8 cellular contexts compared by ENCODE assay signal in the genomic region with DNA sequence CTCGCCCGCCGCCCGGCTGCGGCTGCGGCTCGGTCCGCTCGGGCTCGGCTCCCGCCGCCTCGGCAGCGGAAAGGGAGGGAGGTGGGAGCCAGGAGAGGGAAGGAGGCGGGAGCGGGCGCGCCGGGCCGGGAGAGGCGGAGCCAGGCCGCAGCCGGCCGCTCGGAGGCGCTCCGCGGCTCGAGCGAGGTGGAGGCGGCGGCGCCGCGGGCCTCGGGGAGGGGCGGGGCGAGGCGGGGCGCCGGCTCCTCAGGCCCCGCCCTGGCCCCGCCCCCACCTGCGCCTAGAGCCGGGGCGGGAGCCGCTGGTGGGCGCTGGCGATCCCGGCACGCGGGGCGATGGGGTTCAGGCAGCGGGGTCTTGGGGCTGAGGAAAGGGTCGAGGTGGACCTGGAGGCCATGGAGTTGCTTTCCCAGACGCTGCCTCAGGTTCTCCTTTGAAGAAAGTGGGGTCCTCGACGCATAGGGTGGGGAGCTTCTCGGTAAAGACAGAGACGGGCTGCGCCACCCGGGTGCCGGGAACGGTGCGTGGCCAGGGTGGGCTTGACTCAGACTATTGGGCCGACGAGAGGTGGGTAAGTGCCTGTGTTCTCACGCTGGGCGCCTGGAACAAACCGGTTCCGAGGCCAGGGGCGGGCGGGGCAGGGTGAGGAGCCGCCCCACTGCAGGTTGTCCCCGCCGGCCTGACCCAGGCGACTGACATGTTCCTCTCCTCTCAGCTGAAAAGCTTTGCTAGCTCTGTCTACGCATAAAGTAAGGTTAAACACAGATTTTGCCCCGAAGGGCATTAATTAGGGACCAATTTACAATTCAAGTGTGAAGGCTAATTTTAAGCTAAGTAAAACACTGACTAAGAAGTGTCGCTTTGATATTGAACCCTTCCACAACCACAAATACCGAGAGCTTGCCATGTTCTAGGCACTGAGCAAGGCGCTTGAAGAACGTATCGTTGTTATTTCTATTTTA. TPM values are rescaled to one million over a fixed set of nuclear protein-coding genes. Genes with fewer than 3 reads are reported as not detected.
A peak's percentile ranks its signal among the peaks of the same experiment; 100 is the strongest.
DNase-seq lines count a peak whose midpoint lies in the region; ATAC-seq and TF ChIP-seq lines count a peak whose summit lies in the region.

Gene CMTM4, minus strand, starts transcription at position 75 of the 962 bp plus-strand sequence. CDS start 218 bp downstream, outside the sequence.

- CTCF ChIA-PET in activated CD8-positive, alpha-beta T cell treated with anti-CD3 and anti-CD28 coated beads for 36 hours (lab: Charles Lee): interaction anchor here (1.1 to 3.2 kb wide), 8 partner anchors 26 to 134 kb away, joined by 3 to 14 read pairs (median 6); partner anchors contain the start of genes DYNC1LI2 and NAE1

- no peaks in the 10 kb centered on the region for H3K9me3 ChIP-seq in lower lobe of right lung

- no peak within 1 kb of the TSS for H3K27ac Mint-ChIP-seq in activated CD8-positive, alpha-beta T cell treated with anti-CD3 and anti-CD28 coated beads for 36 hours

- H3K4me3 ChIP-seq in lower lobe of right lung: peak within 1 kb of the TSS; percentile 77

- peak; percentile 43 to 54 for DNase-seq in AML-193 (lab: John Stamatoyannopoulos, UW)
- peak; percentile 38 for DNase-seq in NCI-H748 treated with DMSO at 0.1 percent for 48 hours (lab: John Stamatoyannopoulos, UW)
- peak; percentile 70 for DNase-seq in activated CD8-positive, alpha-beta T cell treated with anti-CD3 and anti-CD28 coated beads for 36 hours
- DNase-seq in ecto neural progenitor cell (ENCODE audit: low spot score): peak; percentile 92
- peak; percentile 90 for DNase-seq in lower lobe of right lung
- peak; percentile 66 to 79 for DNase-seq in stimulated activated CD4-positive, alpha-beta T cell treated with anti-CD3 and anti-CD28 coated beads, Interleukin-4, amount 100 ng/mL, for 4 hours

- POLR2A ChIA-PET in activated CD8-positive, alpha-beta T cell treated with anti-CD3 and anti-CD28 coated beads for 36 hours (lab: Charles Lee): interaction anchor here (0.9 to 1.6 kb wide), 2 partner anchors 48 to 93 kb away, joined by 3 read pairs; no protein-coding TSS in a partner anchor

- no peaks in the 10 kb centered on the region for H3K36me3 ChIP-seq in lower lobe of right lung

- H3K4me1 Mint-ChIP-seq in activated CD8-positive, alpha-beta T cell treated with anti-CD3 and anti-CD28 coated beads for 36 hours (ENCODE audit: low read depth): peaks cover 12% of the 10 kb centered on the region

- peaks cover 13% of the 10 kb centered on the region for H3K27me3 Mint-ChIP-seq in activated CD8-positive, alpha-beta T cell treated with anti-CD3 and anti-CD28 coated beads for 36 hours

- H3K27me3 ChIP-seq in lower lobe of right lung (ENCODE audit: low read depth): no peaks in the 10 kb centered on the region

- intact Hi-C loops in activated CD8-positive, alpha-beta T cell treated with anti-CD3 and anti-CD28 coated beads for 36 hours (cut with micrococcal nuclease): no loop called here
- intact Hi-C loops in lower lobe of right lung (cut with DNase I): no loop called here

- peak; percentile 29 for TF ChIP-seq CTCF in activated CD8-positive, alpha-beta T cell treated with anti-CD3 and anti-CD28 coated beads for 36 hours (IDR thresholded peaks at IDR 0.05)
- peak; percentile 30 for TF ChIP-seq CTCF in lower lobe of right lung (IDR thresholded peaks at IDR 0.05)

- no peaks in the 10 kb centered on the region for H3K36me3 Mint-ChIP-seq in activated CD8-positive, alpha-beta T cell treated with anti-CD3 and anti-CD28 coated beads for 36 hours (ENCODE audit: low read depth)

- peak within 1 kb of the TSS; percentile 89 for H3K27ac ChIP-seq in lower lobe of right lung

- peaks cover 22% of the 10 kb centered on the region for H3K4me1 ChIP-seq in lower lobe of right lung

- H3K4me3 Mint-ChIP-seq in activated CD8-positive, alpha-beta T cell treated with anti-CD3 and anti-CD28 coated beads for 36 hours: peak within 1 kb of the TSS; percentile 74

- H3K9me3 Mint-ChIP-seq in activated CD8-positive, alpha-beta T cell treated with anti-CD3 and anti-CD28 coated beads for 36 hours: no peaks in the 10 kb centered on the region

- ATAC-seq in GM19023 (IDR thresholded peaks at IDR 0.05; ENCODE audit: unreplicated experiment) (peak; percentile 80), HG03196 (IDR thresholded peaks at IDR 0.05; ENCODE audit: unreplicated experiment) (peak; percentile 88), lower lobe of right lung (peak; percentile 96 to 97)
- peak; percentile 97 for ATAC-seq in activated CD8-positive, alpha-beta T cell treated with anti-CD3 and anti-CD28 coated beads for 36 hours

RNA-seq across cellular contexts. Expression of gene CMTM4, which starts in this region (rescaled TPM):
- total RNA-seq in activated CD8-positive, alpha-beta T cell treated with anti-CD3 and anti-CD28 coated beads for 36 hours: 1 to 10 TPM; 3.2 to 3.5 TPM
- 52.5 TPM for total RNA-seq in lower lobe of right lung

Comparison
In these comparisons a context has a peak if more than half of its experiments do, and no peak if none do; other contexts are left out.
1. Peak in every context shown above with its lines: DNase-seq, ATAC-seq, H3K4me3 ChIP-seq and H3K27ac ChIP-seq.
2. RNA of gene CMTM4 (total RNA-seq): 52.5 TPM in lower lobe of right lung (single experiment); 3.2 to 3.5 TPM in activated CD8-positive, alpha-beta T cell treated with anti-CD3 and anti-CD28 coated beads for 36 hours; every median in the first group is over 10 times any median in the second.
3. DNase-seq: peak in every context shown above with its lines; median percentile 92 in ecto neural progenitor cell; 90 in lower lobe of right lung; 72 in stimulated activated CD4-positive, alpha-beta T cell treated with anti-CD3 and anti-CD28 coated beads, Interleukin-4, amount 100 ng/mL, for 4 hours; 70 in activated CD8-positive, alpha-beta T cell treated with anti-CD3 and anti-CD28 coated beads for 36 hours; 48 in AML-193; 38 in NCI-H748 treated with DMSO at 0.1 percent for 48 hours.